In genomic region chr9:108551030-108551964, GRCh38 we compare ENCODE assay signal across 11 cellular contexts.
DNase-seq lines count a peak whose midpoint lies in the region; ATAC-seq and TF ChIP-seq lines count a peak whose summit lies in the region.
"Had no signal": no experiment of that assay in that cellular context is flagged by ENCODE, and none has a peak within 500 bp of the region (broad histone marks: within the 10 kb centered on the region; RNA-seq: fewer than 3 reads in every experiment).

No MANE protein-coding gene starts in this region.

- peaks cover 41% of the 10 kb centered on the region for H3K4me1 ChIP-seq in psoas muscle

- no peaks in the 10 kb centered on the region for H3K9me3 ChIP-seq in psoas muscle
- H3K9me3 ChIP-seq: sigmoid colon had no signal

- no peaks in the 10 kb centered on the region for H3K9me3 Mint-ChIP-seq in natural killer cell

- intact Hi-C loops in psoas muscle (cut with DNase I) (loop anchor here (2.0 to 5.0 kb wide), 2 partner anchors 72 to 79 kb away; no protein-coding TSS in a partner anchor), natural killer cell (cut with micrococcal nuclease) (loop anchor here (10.0 kb wide), 1 partner anchor 64 kb away; no protein-coding TSS in a partner anchor)

- no peaks in the 10 kb centered on the region for H3K27me3 Mint-ChIP-seq in natural killer cell (ENCODE audit: low read depth in 2 of 2)

- 32 to 47% (median 35%) methylated on average over 13 of the region's 13 CpGs for WGBS in psoas muscle, 3 donors

- H3K27me3 ChIP-seq in psoas muscle (ENCODE audit: insufficient read depth in 3 of 3, low read length in 2 of 3), result no peaks in the 10 kb centered on the region
- H3K27me3 ChIP-seq: sigmoid colon had no signal

- peak; percentile 90 to 95 (median 92) for ATAC-seq in psoas muscle
- ATAC-seq in GM18520 (IDR thresholded peaks at IDR 0.05; ENCODE audit: unreplicated experiment), result no peak
- ATAC-seq in natural killer cell, result no peak

- no peak overlapping the region for H3K4me3 Mint-ChIP-seq in natural killer cell

- no peaks in the 10 kb centered on the region for H3K36me3 ChIP-seq in psoas muscle (ENCODE audit: insufficient read depth in 1 of 2, low read depth in 1 of 2)
- H3K36me3 ChIP-seq: sigmoid colon had no signal

- no peak for TF ChIP-seq CTCF in epithelial cell of esophagus (IDR thresholded peaks at IDR 0.05; ENCODE audit: insufficient read depth, low read depth, low read length, missing control alignments)
- no peak for TF ChIP-seq CTCF in psoas muscle (IDR thresholded peaks at IDR 0.05)
- no peak for TF ChIP-seq CTCF in natural killer cell (IDR thresholded peaks at IDR 0.05)

- no peaks in the 10 kb centered on the region for H3K36me3 Mint-ChIP-seq in natural killer cell

- no peaks in the 10 kb centered on the region for H3K4me1 Mint-ChIP-seq in natural killer cell

- peak overlapping the region; percentile 78 for H3K27ac ChIP-seq in psoas muscle
- H3K27ac ChIP-seq: sigmoid colon had no signal

- DNase-seq in EH (ENCODE audit: low read depth) (peak; percentile 92), NCI-H2171 treated with DMSO at 0.1 percent for 48 hours (lab: John Stamatoyannopoulos, UW) (peak; percentile 93), epithelial cell of esophagus (ENCODE audit: low read depth) (peak; percentile 99), psoas muscle (peak in 1 of 2 donors; percentile 65), hippocampal formation (lab: John Stamatoyannopoulos, UW) (no peak), NCI-H2196 (lab: John Stamatoyannopoulos, UW; ENCODE audit: unreplicated experiment) (no peak), natural killer cell (no peak)
- DNase-seq: activated CD4-positive, CD25-positive, alpha-beta regulatory T cell; amygdala; sigmoid colon had no signal

- H3K27ac Mint-ChIP-seq in natural killer cell, result no peak overlapping the region

- H3K4me3 ChIP-seq in epithelial cell of esophagus (ENCODE audit: low read length) (no peak overlapping the region), psoas muscle (peak overlapping the region; percentile 46)
- H3K4me3 ChIP-seq: sigmoid colon had no signal

Comparison
In these comparisons a context has a peak if more than half of its experiments do, and no peak if none do; other contexts are left out.
1. DNase-seq: peak in EH (single experiment), NCI-H2171 treated with DMSO at 0.1 percent for 48 hours (single experiment) and epithelial cell of esophagus (single experiment); none in hippocampal formation (0 of 2), NCI-H2196 (single experiment) and natural killer cell (single experiment).
2. ATAC-seq: peak in psoas muscle (4 of 4); none in GM18520 (single experiment) and natural killer cell (0 of 3).